Comparison of ENCODE assay signal across 8 cellular contexts in genomic region chr11:3091846-3092602, GRCh38. TPM values are rescaled to one million over a fixed set of nuclear protein-coding genes. Genes with fewer than 3 reads are reported as not detected.
DNase-seq lines count a peak whose midpoint lies in the region; ATAC-seq and TF ChIP-seq lines count a peak whose summit lies in the region.

No MANE protein-coding gene starts in this region.

- DNase-seq in BJ (ENCODE audit: low read depth) (no peak), MM.1S (peak; percentile 56), T follicular helper cell (ENCODE audit: low read depth) (peak; percentile 59), left ventricle myocardium superior (peak; percentile 83), sciatic nerve (ENCODE audit: low spot score) (peak; percentile 74), NCI-H1048 (lab: John Stamatoyannopoulos, UW) (no peak)
- peak; percentile 85 for DNase-seq in activated naive CD8-positive, alpha-beta T cell treated with anti-CD3 and anti-CD28 coated beads, Interleukin-2, amount 10 ng/mL, durations not matched to agents 7 days and 5 days

- CTCF ChIA-PET in BJ (lab: Yijun Ruan, JAX), result interaction anchor here (0.5 to 10.0 kb wide), 35 partner anchors 9 to 559 kb away, joined by 3 to 155 read pairs (median 5); partner anchors contain the start of genes CARS1 and OSBPL5

- intact Hi-C loops in left ventricle myocardium superior (cut with micrococcal nuclease), result loop anchor here (2.0 kb wide), 1 partner anchor 55 kb away; no protein-coding TSS in a partner anchor
- intact Hi-C loops in sciatic nerve (cut with DNase I), result loop anchor here (5.0 kb wide), 1 partner anchor 55 kb away; no protein-coding TSS in a partner anchor

- H3K36me3 ChIP-seq in BJ (ENCODE audit: control insufficient read depth, insufficient read depth, low read length) (peaks cover 35% of the 10 kb centered on the region), MM.1S (replicated peaks; ENCODE audit: insufficient read depth, low read length) (no peaks in the 10 kb centered on the region)

- no peaks in the 10 kb centered on the region for H3K79me2 ChIP-seq in MM.1S (ENCODE audit: low read length)

- H3K27ac ChIP-seq in MM.1S (ENCODE audit: low read length), result no peak overlapping the region

- no peaks in the 10 kb centered on the region for H3K9me3 Mint-ChIP-seq in activated naive CD8-positive, alpha-beta T cell treated with anti-CD3 and anti-CD28 coated beads, Interleukin-2, amount 10 ng/mL, durations not matched to agents 7 days and 5 days

- POLR2A ChIA-PET in BJ (lab: Charles Lee), result interaction anchor here (0.6 kb wide), 1 partner anchor 76 kb away, joined by 12 read pairs; no protein-coding TSS in a partner anchor
- POLR2A ChIA-PET in activated naive CD8-positive, alpha-beta T cell treated with anti-CD3 and anti-CD28 coated beads, Interleukin-2, amount 10 ng/mL, durations not matched to agents 7 days and 5 days (lab: Charles Lee), result interaction anchor here (0.6 to 1.2 kb wide), 6 partner anchors 35 to 559 kb away, joined by 3 to 4 read pairs (median 3); partner anchors contain the start of gene CARS1

- no peaks in the 10 kb centered on the region for H4K20me1 ChIP-seq in MM.1S (ENCODE audit: insufficient read depth, low read length)

- no peak overlapping the region for H3K4me2 ChIP-seq in MM.1S (ENCODE audit: low read depth, low read length)

- no peaks in the 10 kb centered on the region for H3K9me3 ChIP-seq in MM.1S (replicated peaks; ENCODE audit: insufficient read depth, low read length)

- H3K36me3 Mint-ChIP-seq in activated naive CD8-positive, alpha-beta T cell treated with anti-CD3 and anti-CD28 coated beads, Interleukin-2, amount 10 ng/mL, durations not matched to agents 7 days and 5 days, result no peaks in the 10 kb centered on the region

- no peak overlapping the region for H3K4me3 ChIP-seq in BJ (ENCODE audit: low read depth, low read length)
- H3K4me3 ChIP-seq in MM.1S (ENCODE audit: low read length), result no peak overlapping the region

- no peaks in the 10 kb centered on the region for H3F3A ChIP-seq in MM.1S (ENCODE audit: insufficient read depth, low read length)

- H3K9me2 ChIP-seq in MM.1S (replicated peaks; ENCODE audit: insufficient read depth, low read length), result no peaks in the 10 kb centered on the region

- peak; percentile 56 for ATAC-seq in GM19324 (IDR thresholded peaks at IDR 0.05; ENCODE audit: low FRiP score, unreplicated experiment)
- ATAC-seq in activated naive CD8-positive, alpha-beta T cell treated with anti-CD3 and anti-CD28 coated beads, Interleukin-2, amount 10 ng/mL, durations not matched to agents 7 days and 5 days (ENCODE audit: low read depth), result peak; percentile 83
- ATAC-seq in left ventricle myocardium superior, result peak; percentile 74
- ATAC-seq in sciatic nerve, result peak; percentile 53

- TF ChIP-seq CTCF in BJ (IDR thresholded peaks at IDR 0.05; ENCODE audit: insufficient read depth, low read depth, low read length) (peak; percentile 97), MM.1S (IDR thresholded peaks at IDR 0.05; ENCODE audit: low read length) (peak; percentile 98)

- H2AFZ ChIP-seq in MM.1S (ENCODE audit: low read length), result no peak overlapping the region

- H3K27me3 Mint-ChIP-seq in activated naive CD8-positive, alpha-beta T cell treated with anti-CD3 and anti-CD28 coated beads, Interleukin-2, amount 10 ng/mL, durations not matched to agents 7 days and 5 days, result peaks cover 2% of the 10 kb centered on the region

- no peak overlapping the region for H3K4me3 Mint-ChIP-seq in activated naive CD8-positive, alpha-beta T cell treated with anti-CD3 and anti-CD28 coated beads, Interleukin-2, amount 10 ng/mL, durations not matched to agents 7 days and 5 days

- no peaks in the 10 kb centered on the region for H3K27me3 ChIP-seq in BJ (ENCODE audit: control insufficient read depth, insufficient read depth, low read length)
- no peaks in the 10 kb centered on the region for H3K27me3 ChIP-seq in MM.1S (replicated peaks; ENCODE audit: insufficient read depth, low read length)

- no peaks in the 10 kb centered on the region for H3K4me1 ChIP-seq in MM.1S (ENCODE audit: low read length)

- H3K9ac ChIP-seq in MM.1S (ENCODE audit: low read length), result no peak overlapping the region

- no peak overlapping the region for H3K27ac Mint-ChIP-seq in activated naive CD8-positive, alpha-beta T cell treated with anti-CD3 and anti-CD28 coated beads, Interleukin-2, amount 10 ng/mL, durations not matched to agents 7 days and 5 days

- peaks cover 6% of the 10 kb centered on the region for H3K4me1 Mint-ChIP-seq in activated naive CD8-positive, alpha-beta T cell treated with anti-CD3 and anti-CD28 coated beads, Interleukin-2, amount 10 ng/mL, durations not matched to agents 7 days and 5 days

RNA-seq across cellular contexts. Expression of gene CARS1, which starts 34.8 kb away (rescaled TPM):
- polyA plus RNA-seq in BJ (2011; rRNA removed), result 161 and 175 TPM in 2 replicates
- 56.5 and 74.0 TPM in 2 replicates for polyA minus RNA-seq in BJ (2011; rRNA and poly(A)+ RNA removed)
- total RNA-seq in activated naive CD8-positive, alpha-beta T cell treated with anti-CD3 and anti-CD28 coated beads, Interleukin-2, amount 10 ng/mL, durations not matched to agents 7 days and 5 days, result 100 to 1,000 TPM; 100 to 111 TPM
- total RNA-seq in left ventricle myocardium superior, result 12.4 TPM
- total RNA-seq in sciatic nerve, result 42.3 TPM

Comparison
In these comparisons a context has a peak if more than half of its experiments do, and no peak if none do; other contexts are left out.
1. DNase-seq: peak in MM.1S (single experiment), T follicular helper cell (single experiment), activated naive CD8-positive, alpha-beta T cell treated with anti-CD3 and anti-CD28 coated beads, Interleukin-2, amount 10 ng/mL, durations not matched to agents 7 days and 5 days (single experiment), left ventricle myocardium superior (single experiment) and sciatic nerve (single experiment); none in BJ (single experiment) and NCI-H1048 (single experiment).
2. Peak in every context shown above with its lines, with median percentiles within 50 percentile points of each other: ATAC-seq.